In the genomic region with DNA sequence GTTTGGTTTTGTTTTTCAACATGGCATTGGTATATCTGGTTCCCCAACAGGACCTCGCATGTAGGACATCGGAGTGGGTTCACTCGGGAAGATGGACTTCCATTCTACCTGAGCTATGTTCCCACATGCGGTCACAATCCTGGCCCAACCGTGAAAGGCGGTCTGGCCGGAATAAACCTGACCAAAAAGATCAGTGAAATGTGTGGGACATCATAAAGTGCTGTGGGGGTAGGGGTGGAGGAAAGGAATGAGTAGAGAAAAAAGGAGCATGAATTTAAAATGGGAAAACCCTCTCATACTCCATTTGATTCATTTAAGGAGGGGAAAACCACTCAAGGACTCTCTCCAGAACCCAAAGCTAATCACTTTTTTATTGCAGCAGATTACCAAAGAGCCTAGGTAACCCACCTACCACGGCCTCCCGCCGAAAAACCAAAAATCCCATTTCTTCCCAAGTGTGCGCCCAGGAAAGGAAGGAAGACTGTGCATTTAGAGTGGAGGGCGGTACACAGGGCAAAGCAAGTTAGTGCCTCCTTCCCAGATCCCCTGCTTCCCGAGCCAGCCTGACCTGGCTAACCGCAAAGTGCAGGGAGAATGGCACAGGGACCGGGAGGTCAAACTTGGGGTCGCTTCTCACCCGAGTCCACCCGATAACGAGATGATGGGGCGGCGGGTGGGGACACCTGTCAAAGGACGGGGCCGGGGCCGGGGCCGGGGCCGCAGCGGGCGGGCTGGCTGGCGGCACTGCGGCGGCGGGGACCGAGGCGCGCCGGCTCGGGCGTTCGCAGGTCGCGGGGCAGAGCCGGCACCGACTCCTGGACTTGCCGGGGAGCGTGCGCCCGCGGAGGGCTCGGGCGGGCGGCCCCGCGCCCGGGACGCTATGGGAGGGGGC, we compare ENCODE assay signal across 8 cellular contexts. TPM values are rescaled to one million over a fixed set of nuclear protein-coding genes. Genes with fewer than 3 reads are reported as not detected.
DNase-seq lines count a peak whose midpoint lies in the region; ATAC-seq and TF ChIP-seq lines count a peak whose summit lies in the region.

No MANE protein-coding gene starts in this region.

- in situ Hi-C loops in SK-MEL-5 (cut with HindIII; ENCODE audit: low pct_unique_long_range_greater_than_20kb, low sequenced_read_pairs) = no loop called here

- TF ChIP-seq CTCF in GM10266 (IDR thresholded peaks at IDR 0.05; ENCODE audit: control insufficient read depth, insufficient read depth, low read depth, missing control alignments) (no peak), fibroblast of pulmonary artery (IDR thresholded peaks at IDR 0.05; ENCODE audit: low read length, missing control alignments) (no peak)

- H3K27me3 ChIP-seq in neuron (ENCODE audit: insufficient read depth, low read length) = peaks cover 23% of the 10 kb centered on the region

- ATAC-seq in GM18873 (IDR thresholded peaks at IDR 0.05; ENCODE audit: low FRiP score, unreplicated experiment) (no peak), HG03354 (IDR thresholded peaks at IDR 0.05; ENCODE audit: poor library complexity, severe bottlenecking, unreplicated experiment) (no peak)

- peak; percentile 36 for DNase-seq in GM10266 (ENCODE audit: extremely low spot score)
- DNase-seq in SK-MEL-5 (ENCODE audit: low read depth, low spot score) = peak; percentile 7
- no peak for DNase-seq in fibroblast of pulmonary artery (ENCODE audit: low read depth)
- DNase-seq in cerebellar cortex (ENCODE audit: low spot score) = no peak
- DNase-seq in NCI-H128 (lab: John Stamatoyannopoulos, UW; ENCODE audit: unreplicated experiment) = no peak

- H3K4me3 ChIP-seq in fibroblast of pulmonary artery (replicated peaks; ENCODE audit: low read depth, low read length) = peak overlapping the region; percentile 36
- H3K4me3 ChIP-seq in neuron (ENCODE audit: low read length) = peak overlapping the region; percentile 50

- H3K9me3 ChIP-seq in neuron (ENCODE audit: low read length) = peaks cover 4% of the 10 kb centered on the region

- peak overlapping the region; percentile 32 for H2AFZ ChIP-seq in neuron (ENCODE audit: low read depth, low read length)

- peaks cover 16% of the 10 kb centered on the region for H3K4me1 ChIP-seq in neuron (ENCODE audit: insufficient read depth, low read length)

- no peaks in the 10 kb centered on the region for H3K36me3 ChIP-seq in neuron (ENCODE audit: insufficient read depth, low read length)

RNA-seq across cellular contexts. Expression of a gene that starts 0.7 kb away (rescaled TPM):
- total RNA-seq in SK-MEL-5 (2014; rRNA removed; shearing (Covaris generic)) = 4.5 and 7.0 TPM in 2 replicates
- polyA plus RNA-seq in SK-MEL-5 (2015; cell fraction: cytosol; rRNA removed) = 4.6 and 11.9 TPM in 2 replicates
- polyA plus RNA-seq in SK-MEL-5 (2015; cell fraction: nucleus; rRNA removed) = 1.6 and 1.9 TPM in 2 replicates

Comparison
In these comparisons a context has a peak if more than half of its experiments do, and no peak if none do; other contexts are left out.
1. DNase-seq: peak in GM10266 (single experiment) and SK-MEL-5 (single experiment); none in fibroblast of pulmonary artery (single experiment), cerebellar cortex (single experiment) and NCI-H128 (single experiment).